In genomic region chr19:3817761-3818160, GRCh38 we compare ENCODE assay signal across 22 cellular contexts. TPM values are rescaled to one million over a fixed set of nuclear protein-coding genes. Genes with fewer than 3 reads are reported as not detected.
"Had no signal": no experiment of that assay in that cellular context is flagged by ENCODE, and none has a peak within 500 bp of the region (broad histone marks: within the 10 kb centered on the region; RNA-seq: fewer than 3 reads in every experiment).

No MANE protein-coding gene starts in this region.

- H3K36me3 Mint-ChIP-seq: T-cell had no signal

- DNase-seq: activated CD4-positive, alpha-beta T cell treated with anti-CD3 and anti-CD28 coated beads for 1 hour; activated CD8-positive, alpha-beta memory T cell treated with anti-CD3 and anti-CD28 coated beads, Interleukin-2, amount 10 ng/mL, durations not matched to agents 7 days and 5 days; activated naive CD4-positive, alpha-beta T cell treated with anti-CD3 and anti-CD28 coated beads, Interleukin-2, amount 10 ng/mL, durations not matched to agents 7 days and 5 days; cortex of kidney; endodermal cell; erythroblast; kidney; left ventricle myocardium inferior; psoas muscle; sigmoid colon; stimulated activated CD4-positive, alpha-beta T cell treated with anti-CD3 and anti-CD28 coated beads, Interleukin-12 subunit alpha, Interleukin-12 subunit beta, amount 100 ng/mL, for 4 hours; stimulated activated naive CD8-positive, alpha-beta T cell treated with anti-CD3 and anti-CD28 coated beads, Interleukin-15, amount 100 ng/mL, for 72 hours; T-cell; T1000; testis; upper lobe of right lung had no signal

- H3K27ac ChIP-seq: hepatocyte, left ventricle myocardium inferior, psoas muscle, sigmoid colon, SK-N-MC, testis had no signal

- H3K4me1 ChIP-seq: psoas muscle, testis had no signal

- H3K36me3 ChIP-seq: left ventricle myocardium inferior, sigmoid colon, upper lobe of right lung had no signal

- H3K27ac Mint-ChIP-seq: activated CD8-positive, alpha-beta memory T cell treated with anti-CD3 and anti-CD28 coated beads, Interleukin-2, amount 10 ng/mL, durations not matched to agents 7 days and 5 days; activated naive CD4-positive, alpha-beta T cell treated with anti-CD3 and anti-CD28 coated beads, Interleukin-2, amount 10 ng/mL, durations not matched to agents 7 days and 5 days; brain; endodermal cell; stimulated activated naive CD8-positive, alpha-beta T cell treated with anti-CD3 and anti-CD28 coated beads, Interleukin-15, amount 100 ng/mL, for 72 hours had no signal

- ATAC-seq: activated CD8-positive, alpha-beta memory T cell treated with anti-CD3 and anti-CD28 coated beads, Interleukin-2, amount 10 ng/mL, durations not matched to agents 7 days and 5 days; psoas muscle; T-cell had no signal

- H3K4me1 Mint-ChIP-seq: brain, endodermal cell had no signal

- H3K9me3 ChIP-seq: left ventricle myocardium inferior, psoas muscle, sigmoid colon, testis, upper lobe of right lung had no signal

- H3K27me3 Mint-ChIP-seq: activated CD8-positive, alpha-beta memory T cell treated with anti-CD3 and anti-CD28 coated beads, Interleukin-2, amount 10 ng/mL, durations not matched to agents 7 days and 5 days; central memory CD8-positive, alpha-beta T cell; stimulated activated naive CD8-positive, alpha-beta T cell treated with anti-CD3 and anti-CD28 coated beads, Interleukin-15, amount 100 ng/mL, for 72 hours; T-cell had no signal

- H3K4me3 Mint-ChIP-seq: activated CD8-positive, alpha-beta memory T cell treated with anti-CD3 and anti-CD28 coated beads, Interleukin-2, amount 10 ng/mL, durations not matched to agents 7 days and 5 days; activated naive CD4-positive, alpha-beta T cell treated with anti-CD3 and anti-CD28 coated beads, Interleukin-2, amount 10 ng/mL, durations not matched to agents 7 days and 5 days; activated T-helper 1 cell treated with anti-CD3 and anti-CD28 coated beads, Interleukin-12 subunit alpha, Interleukin-12 subunit beta, Interleukin-2, Interleukin-4 antibody, amounts not matched to agents 30 ng/mL and 10 ng/mL and 1 ng/mL, durations not matched to agents 14 hours and 24 hours and 36 hours; brain; central memory CD8-positive, alpha-beta T cell; endodermal cell had no signal

- H3K9me3 Mint-ChIP-seq: activated naive CD4-positive, alpha-beta T cell treated with anti-CD3 and anti-CD28 coated beads, Interleukin-2, amount 10 ng/mL, durations not matched to agents 7 days and 5 days; activated T-helper 1 cell treated with anti-CD3 and anti-CD28 coated beads, Interleukin-12 subunit alpha, Interleukin-12 subunit beta, Interleukin-2, Interleukin-4 antibody, amounts not matched to agents 30 ng/mL and 10 ng/mL and 1 ng/mL, durations not matched to agents 14 hours and 24 hours and 36 hours; central memory CD8-positive, alpha-beta T cell; endodermal cell; stimulated activated naive CD8-positive, alpha-beta T cell treated with anti-CD3 and anti-CD28 coated beads, Interleukin-15, amount 100 ng/mL, for 72 hours; T-cell had no signal

- H3K27me3 ChIP-seq: hepatocyte, testis, upper lobe of right lung had no signal

- H3K4me3 ChIP-seq: hepatocyte, left ventricle myocardium inferior, psoas muscle, sigmoid colon, SK-N-MC, testis, upper lobe of right lung had no signal

RNA-seq across cellular contexts. Expression of gene MATK, which starts 31.6 kb away (rescaled TPM):
- total RNA-seq: hepatocyte had no signal

RNA-seq across cellular contexts. Expression of gene RAX2, which starts 45.7 kb away (rescaled TPM):
- total RNA-seq: activated CD8-positive, alpha-beta memory T cell treated with anti-CD3 and anti-CD28 coated beads, Interleukin-2, amount 10 ng/mL, durations not matched to agents 7 days and 5 days; activated T-helper 1 cell treated with anti-CD3 and anti-CD28 coated beads, Interleukin-12 subunit alpha, Interleukin-12 subunit beta, Interleukin-2, Interleukin-4 antibody, amounts not matched to agents 30 ng/mL and 10 ng/mL and 1 ng/mL, durations not matched to agents 14 hours and 24 hours and 36 hours; endodermal cell; hepatocyte; kidney; left ventricle myocardium inferior; mesenteric fat pad; psoas muscle; sigmoid colon; T-cell; upper lobe of right lung had no signal

RNA-seq across cellular contexts. Expression of gene ZFR2, which starts 51.1 kb away (rescaled TPM):
- total RNA-seq: left ventricle myocardium inferior, mesenteric fat pad, psoas muscle had no signal
